Comparison of ENCODE assay signal across 5 cellular contexts in the genomic region with DNA sequence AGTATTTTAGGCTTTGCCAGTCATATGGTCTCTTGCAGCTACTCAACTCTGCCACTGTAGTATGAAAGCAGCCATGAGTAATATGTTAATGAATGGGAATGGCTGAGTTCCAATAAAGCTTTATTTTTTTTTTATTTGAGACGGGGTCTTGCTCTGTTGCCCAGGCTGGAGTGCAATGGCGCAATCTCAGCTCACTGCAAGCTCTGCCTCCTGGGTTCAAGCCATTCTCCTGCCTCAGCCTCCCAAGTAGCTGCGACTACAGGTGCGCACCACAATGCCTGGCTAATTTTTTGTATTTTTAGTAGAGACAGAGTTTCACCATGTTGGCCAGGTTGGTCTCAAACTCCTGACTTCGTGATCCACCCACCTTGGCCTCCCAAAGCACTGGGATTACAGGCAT. TPM values are rescaled to one million over a fixed set of nuclear protein-coding genes. Genes with fewer than 3 reads are reported as not detected.
"Had no signal": no experiment of that assay in that cellular context is flagged by ENCODE, and none has a peak within 500 bp of the region (broad histone marks: within the 10 kb centered on the region; RNA-seq: fewer than 3 reads in every experiment).

No MANE protein-coding gene starts in this region.

RNA-seq across cellular contexts. Expression of a gene that starts 56.6 kb away (rescaled TPM):
- total RNA-seq: M059J, PC-3, Peyer's patch, SJCRH30, SK-MEL-5 had no signal
